In genomic region chr5:174583071-174583470, GRCh38 we compare ENCODE assay signal across 25 cellular contexts.
"Had no signal": no experiment of that assay in that cellular context is flagged by ENCODE, and none has a peak within 500 bp of the region (broad histone marks: within the 10 kb centered on the region; RNA-seq: fewer than 3 reads in every experiment).

No MANE protein-coding gene starts in this region.

- H3K4me1 ChIP-seq: adrenal gland, body of pancreas, esophagus muscularis mucosa, gastroesophageal sphincter, heart right ventricle had no signal

- H3K36me3 ChIP-seq: adrenal gland, esophagus muscularis mucosa, gastroesophageal sphincter, heart right ventricle had no signal

- ATAC-seq: activated CD4-positive, alpha-beta T cell treated with anti-CD3 and anti-CD28 coated beads for 36 hours; activated CD8-positive, alpha-beta memory T cell treated with anti-CD3 and anti-CD28 coated beads, Interleukin-2, amount 10 ng/mL, durations not matched to agents 7 days and 5 days; activated CD8-positive, alpha-beta T cell treated with anti-CD3 and anti-CD28 coated beads, Interleukin-2, amount 10 ng/mL, durations not matched to agents 7 days and 5 days; activated naive CD8-positive, alpha-beta T cell treated with anti-CD3 and anti-CD28 coated beads, Interleukin-2, amount 50 U/mL, for 24 hours; activated T-cell treated with anti-CD3 and anti-CD28 coated beads, Interleukin-2, amount 50 U/mL, for 72 hours; body of pancreas; gastroesophageal sphincter; heart right ventricle had no signal

- H3K9me3 ChIP-seq: adrenal gland, body of pancreas, gastroesophageal sphincter had no signal

- H3K27me3 ChIP-seq: body of pancreas had no signal

- H3K4me3 ChIP-seq: adrenal gland, body of pancreas, esophagus muscularis mucosa, gastroesophageal sphincter, heart right ventricle had no signal

- H3K27ac ChIP-seq: adrenal gland, body of pancreas, esophagus muscularis mucosa, gastroesophageal sphincter, heart right ventricle had no signal

- DNase-seq: activated CD4-positive, alpha-beta memory T cell treated with anti-CD3 and anti-CD28 coated beads for 36 hours; activated CD4-positive, alpha-beta T cell treated with anti-CD3 and anti-CD28 coated beads for 36 hours; activated CD4-positive, alpha-beta T cell treated with anti-CD3 and anti-CD28 coated beads, Interleukin-2, amount 10 ng/mL, durations not matched to agents 24 days and 14 days; activated CD4-positive, CD25-positive, alpha-beta regulatory T cell; activated CD4-positive, CD25-positive, alpha-beta regulatory T cell treated with anti-CD3 and anti-CD28 coated beads, Interleukin-2, amount 50 U/mL, for 72 hours; activated CD8-positive, alpha-beta memory T cell treated with anti-CD3 and anti-CD28 coated beads, Interleukin-2, amount 10 ng/mL, durations not matched to agents 7 days and 5 days; activated CD8-positive, alpha-beta memory T cell treated with anti-CD3 and anti-CD28 coated beads, Interleukin-2, amount 50 U/mL, for 4 hours; activated CD8-positive, alpha-beta T cell treated with anti-CD3 and anti-CD28 coated beads, Interleukin-2, amount 10 ng/mL, durations not matched to agents 7 days and 5 days; activated gamma-delta T cell treated with Interleukin-2 at 50 U/mL for 16 hours; activated naive CD4-positive, alpha-beta T cell treated with Interleukin-2 at 50 U/mL for 16 hours; activated naive CD8-positive, alpha-beta T cell treated with anti-CD3 and anti-CD28 coated beads for 36 hours; activated naive CD8-positive, alpha-beta T cell treated with anti-CD3 and anti-CD28 coated beads, Interleukin-2, amount 50 U/mL, for 24 hours; activated T-cell treated with anti-CD3 and anti-CD28 coated beads, Interleukin-2, amount 50 U/mL, for 1 hour; activated T-cell treated with anti-CD3 and anti-CD28 coated beads, Interleukin-2, amount 50 U/mL, for 72 hours; adrenal gland; amygdala; aorta; body of pancreas; effector memory CD4-positive, alpha-beta T cell; erythroblast; foreskin melanocyte; heart right ventricle; T-helper 2 cell had no signal
